ENCODE assay signal across 8 cellular contexts in genomic region chr3:13895155-13896105, GRCh38. TPM values are rescaled to one million over a fixed set of nuclear protein-coding genes. Genes with fewer than 3 reads are reported as not detected.
DNase-seq lines count a peak whose midpoint lies in the region; ATAC-seq, FAIRE-seq and TF ChIP-seq lines count a peak whose summit lies in the region.

No MANE protein-coding gene starts in this region.

- H2BK120ac ChIP-seq in H9 (ENCODE audit: low read depth, low read length, poor library complexity, severe bottlenecking), result no peak overlapping the region

- peaks cover 5 to 9% of the 10 kb centered on the region in 2 experiments for H3K4me1 Mint-ChIP-seq in H9

- H3K9ac ChIP-seq in H9 (ENCODE audit: extremely low read depth, insufficient read length, low read length), result peak overlapping the region; percentile 23

- no peak overlapping the region for H4K5ac ChIP-seq in H9 (ENCODE audit: insufficient read length, low read depth, low read length)

- no peaks in the 10 kb centered on the region for H3K9me2 ChIP-seq in hepatocyte (replicated peaks; ENCODE audit: insufficient read depth)

- H3K56ac ChIP-seq in H9 (ENCODE audit: insufficient read length, low read depth, low read length), result no peak overlapping the region

- peaks cover 50% of the 10 kb centered on the region for H3K27me3 Mint-ChIP-seq in H9 (ENCODE audit: low read depth)

- H3K23me2 ChIP-seq in H9 (ENCODE audit: insufficient read length, low read depth, low read length, poor library complexity, severe bottlenecking), result peaks cover 8% of the 10 kb centered on the region

- no peaks in the 10 kb centered on the region; the same call in 1 of the 2 replicates for H3K4me1 ChIP-seq in H9 (ENCODE audit: insufficient read depth, low read length)
- peaks cover 5% of the 10 kb centered on the region for H3K4me1 ChIP-seq in hepatocyte (ENCODE audit: insufficient read depth)
- H3K4me1 ChIP-seq in aorta (ENCODE audit: control insufficient read depth in 1 of 2, insufficient read depth in 2 of 2, low read length in 2 of 2), result no peaks in the 10 kb centered on the region

- H3K27ac ChIP-seq in H9 (ENCODE audit: insufficient read length, low read depth, low read length), result no peak overlapping the region
- H3K27ac ChIP-seq in hepatocyte, result peak overlapping the region; percentile 36
- H3K27ac ChIP-seq in aorta (ENCODE audit: low read depth in 1 of 2, low read length in 2 of 2), result no peak overlapping the region

- H2AK5ac ChIP-seq in H9 (ENCODE audit: insufficient read length, low read length), result no peak overlapping the region

- H3K4me3 ChIP-seq in astrocyte of the spinal cord (ENCODE audit: low read depth, low read length) (peak overlapping the region; percentile 53), hepatocyte (peak overlapping the region; percentile 25), aorta (ENCODE audit: low read length in 2 of 2) (peak overlapping the region; percentile 32 to 72)

- H3K9me3 ChIP-seq in H9 (ENCODE audit: control insufficient read depth, low read depth, low read length) (peaks cover 9% of the 10 kb centered on the region), hepatocyte (ENCODE audit: low read depth) (no peaks in the 10 kb centered on the region), aorta (ENCODE audit: control insufficient read depth, low read length) (no peaks in the 10 kb centered on the region)

- TF ChIP-seq CTCF in H9 (conservative IDR thresholded peaks at IDR 0.05), result no peak
- no peak for TF ChIP-seq CTCF in astrocyte of the spinal cord (IDR thresholded peaks at IDR 0.05; ENCODE audit: low read depth, low read length)
- no peak for TF ChIP-seq CTCF in hepatocyte (IDR thresholded peaks at IDR 0.05; ENCODE audit: poor library complexity)

- H3K4me3 Mint-ChIP-seq in H9, result peak overlapping the region; percentile 83 to 87

- no peak overlapping the region for H3K14ac ChIP-seq in H9 (ENCODE audit: insufficient read depth, low read length)

- WGBS in H9 (ENCODE audit: extremely low coverage, insufficient read length, low lambda C conversion rate), result no CpG with 5 or more reads among the region's 86 CpGs
- WGBS in hepatocyte (ENCODE audit: low lambda C conversion rate, missing lambda C conversion rate), result 2% methylated on average over 85 of the region's 86 CpGs
- 1% methylated on average over 73 to 86 of the region's 86 CpGs for WGBS in aorta, 2 donors

- no peak overlapping the region for H3K27ac Mint-ChIP-seq in H9

- peak; percentile 63 for FAIRE-seq in G401.6 (lab: Jason Lieb, UNC)

- H3K27me3 ChIP-seq in H9 (ENCODE audit: insufficient read depth, low read length), result peaks cover 11% of the 10 kb centered on the region; the same call in 1 of the 2 replicates
- H3K27me3 ChIP-seq in hepatocyte, result no peaks in the 10 kb centered on the region
- H3K27me3 ChIP-seq in aorta (ENCODE audit: control insufficient read depth in 1 of 2, insufficient read depth in 2 of 2, low read length in 1 of 2), result no peaks in the 10 kb centered on the region

- H3K9me3 Mint-ChIP-seq in H9, result peaks cover 16 to 18% of the 10 kb centered on the region in 2 experiments

- in situ Hi-C loops in astrocyte of the spinal cord (cut with HindIII; ENCODE audit: low sequenced_read_pairs), result no loop called here

- H3T11ph ChIP-seq in H9 (ENCODE audit: low read length), result no peak overlapping the region

- no peak overlapping the region for H3K18ac ChIP-seq in H9 (ENCODE audit: insufficient read length, low read depth, low read length)

- H3K36me3 ChIP-seq in hepatocyte (replicated peaks; ENCODE audit: insufficient read depth, low read depth) (no peaks in the 10 kb centered on the region), aorta (ENCODE audit: control insufficient read depth in 1 of 2, insufficient read depth in 2 of 2, low read length in 1 of 2) (no peaks in the 10 kb centered on the region)

- H3K79me2 ChIP-seq in H9 (ENCODE audit: insufficient read depth, low read length), result no peaks in the 10 kb centered on the region
- no peaks in the 10 kb centered on the region for H3K79me2 ChIP-seq in hepatocyte

- H4K91ac ChIP-seq in H9 (ENCODE audit: insufficient read length, low read depth, low read length), result no peak overlapping the region

- no peak overlapping the region for H2BK12ac ChIP-seq in H9 (ENCODE audit: insufficient read length, low read depth, low read length)

- intact Hi-C loops in aorta (cut with DNase I), result loop anchor here (5.0 to 10.0 kb wide), 8 partner anchors 227 to 759 kb away; partner anchors contain the start of genes LSM3 (in 2 of the 2), XPC (in 2 of the 2), CCDC174 (in 1 of the 2) and CHCHD4 (in 1 of the 2)

- H2AFZ ChIP-seq in H9 (ENCODE audit: low read length), result no peak overlapping the region
- H2AFZ ChIP-seq in hepatocyte, result peak overlapping the region; percentile 88

- H3K4me2 ChIP-seq in H9 (ENCODE audit: insufficient read depth, insufficient read length, low read length) (peak overlapping the region; percentile 72), hepatocyte (peak overlapping the region; percentile 85)

- DNase-seq in H9, result peak; percentile 97
- DNase-seq in M059J (ENCODE audit: low read depth), result peak; percentile 83
- peak; percentile 93 for DNase-seq in T-helper 9 cell
- DNase-seq in astrocyte of the spinal cord (ENCODE audit: low read depth, low spot score), result peak; percentile 84
- DNase-seq in hepatocyte (ENCODE audit: low spot score), result peak; percentile 97
- DNase-seq in renal cortical epithelial cell (ENCODE audit: low read depth), result peak; percentile 73
- peak; percentile 96 to 99 for DNase-seq in aorta

- H4K20me1 ChIP-seq in H9 (ENCODE audit: control insufficient read depth, insufficient read depth, insufficient read length), result no peaks in the 10 kb centered on the region
- H4K20me1 ChIP-seq in hepatocyte (ENCODE audit: insufficient read depth, poor library complexity, severe bottlenecking), result no peaks in the 10 kb centered on the region

- no peak overlapping the region for H3K4ac ChIP-seq in H9 (ENCODE audit: low read depth, low read length)

- H4K8ac ChIP-seq in H9 (replicated peaks; ENCODE audit: insufficient read length, low read depth, low read length), result no peak overlapping the region

- no peak overlapping the region for H2BK15ac ChIP-seq in H9 (ENCODE audit: low read depth, low read length)

- ATAC-seq in aorta (ENCODE audit: low FRiP score), result peak; percentile 98

- H3K79me1 ChIP-seq in H9 (ENCODE audit: insufficient read depth, low read depth, low read length, poor library complexity, severe bottlenecking), result no peaks in the 10 kb centered on the region

- no peaks in the 10 kb centered on the region; a peak in 1 of 7 replicates for H3K36me3 Mint-ChIP-seq in H9 (ENCODE audit: insufficient read depth in 1 of 3, low read depth in 3 of 3)

- H2BK5ac ChIP-seq in H9 (ENCODE audit: insufficient read length, low read length), result no peak overlapping the region

- H3K23ac ChIP-seq in H9 (ENCODE audit: insufficient read length, low read depth, low read length), result no peak overlapping the region

- H2BK20ac ChIP-seq in H9 (ENCODE audit: low read depth, low read length, poor library complexity, severe bottlenecking), result no peak overlapping the region

RNA-seq across cellular contexts. Expression of gene WNT7A, which starts 15.6 kb away (rescaled TPM):
- total RNA-seq in H9 (2021) (not detected in 2 replicates), hepatocyte (0.13 and 0.28 TPM in 2 replicates), renal cortical epithelial cell (23.1 and 54.5 TPM in 2 replicates), aorta (not detected)
- total RNA-seq in M059J (2014; rRNA removed; shearing (Covaris generic)), result 0.10 and 0.15 TPM in 2 replicates
- polyA plus RNA-seq in hepatocyte (0.04 and 0.39 TPM in 2 replicates), aorta (not detected)

Comparison
In these comparisons a context has a peak if more than half of its experiments do, and no peak if none do; other contexts are left out.
1. RNA of gene WNT7A, which starts 15.6 kb away (total RNA-seq): 23.1 to 54.5 TPM in renal cortical epithelial cell; 0.10 to 0.15 TPM in M059J, 0.13 to 0.28 TPM in hepatocyte, not detected in aorta and not detected in H9; every median in the first group is over 10 times any median in the second.
2. Peak in every context shown above with its lines, with median percentiles within 50 percentile points of each other: DNase-seq and H3K4me3 ChIP-seq.